Comparison of ENCODE assay signal across 1 cellular context in genomic region chr7:73329861-73330581, GRCh38.
TF ChIP-seq lines count a peak whose summit lies in the region.

No MANE protein-coding gene starts in this region.

TF ChIP-seq in HEK293, 187 proteins besides CTCF, POLR2A, EP300 and RAD21 (continued from another document):
- TF ChIP-seq ELK4 (IDR thresholded peaks at IDR 0.05; ENCODE audit: borderline replicate concordance, low read depth, low read length) (no peak), ZXDB (tag by site-specific recombination; IDR thresholded peaks at IDR 0.05) (no peak), GLI4 (tag by site-specific recombination; IDR thresholded peaks at IDR 0.05) (no peak), ZNF521 (tag by site-specific recombination; IDR thresholded peaks at IDR 0.05) (no peak), TRIM28 (IDR thresholded peaks at IDR 0.05; ENCODE audit: borderline replicate concordance, low read length) (no peak), ZBTB11 (tag by site-specific recombination; conservative IDR thresholded peaks at IDR 0.05; ENCODE audit: low read depth) (no peak), KLF17 (tag by site-specific recombination; IDR thresholded peaks at IDR 0.05) (no peak), ZNF792 (tag by site-specific recombination; IDR thresholded peaks at IDR 0.05) (no peak), ZNF423 (tag by site-specific recombination; IDR thresholded peaks at IDR 0.05) (no peak), ZBTB44 (tag by site-specific recombination; IDR thresholded peaks at IDR 0.05) (no peak), ZNF311 (tag by site-specific recombination; IDR thresholded peaks at IDR 0.05; ENCODE audit: borderline replicate concordance) (no peak)
TF ChIP-seq in HEK293: peak in this region for 3.
